Comparison of ENCODE assay signal across 1 cellular context in the genomic region with DNA sequence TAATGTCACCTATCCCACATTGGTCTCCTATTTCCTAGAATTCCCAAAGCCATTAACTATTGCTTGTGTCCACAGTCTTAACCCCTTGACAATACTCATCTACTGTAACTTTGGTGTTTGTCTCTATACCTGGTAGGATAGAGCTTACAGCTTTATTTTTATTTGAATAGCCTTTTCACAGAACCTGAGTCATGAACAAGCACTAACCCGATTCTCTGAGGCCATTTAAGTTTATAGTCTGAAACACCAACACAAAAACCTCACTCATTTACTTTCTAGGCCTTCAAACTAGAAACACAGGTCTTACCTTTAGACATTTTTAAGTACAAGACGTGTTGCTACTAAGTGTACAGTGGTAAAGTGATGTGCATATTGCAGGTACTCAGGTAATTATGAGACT.
TF ChIP-seq lines count a peak whose summit lies in the region.

No MANE protein-coding gene starts in this region.

TF ChIP-seq in HepG2, 621 proteins besides CTCF, POLR2A, EP300 and RAD21:
- TF ChIP-seq, protein P1, sequence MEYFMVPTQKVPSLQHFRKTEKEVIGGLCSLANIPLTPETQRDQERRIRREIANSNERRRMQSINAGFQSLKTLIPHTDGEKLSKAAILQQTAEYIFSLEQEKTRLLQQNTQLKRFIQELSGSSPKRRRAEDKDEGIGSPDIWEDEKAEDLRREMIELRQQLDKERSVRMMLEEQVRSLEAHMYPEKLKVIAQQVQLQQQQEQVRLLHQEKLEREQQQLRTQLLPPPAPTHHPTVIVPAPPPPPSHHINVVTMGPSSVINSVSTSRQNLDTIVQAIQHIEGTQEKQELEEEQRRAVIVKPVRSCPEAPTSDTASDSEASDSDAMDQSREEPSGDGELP (IDR thresholded peaks at IDR 0.05; ENCODE audit: borderline replicate concordance, low read depth): no peak
- TF ChIP-seq ZNF468 (CRISPR knock-in tag; IDR thresholded peaks at IDR 0.05) (no peak), SIN3A (IDR thresholded peaks at IDR 0.05; ENCODE audit: borderline replicate concordance, low read depth, low read length) (no peak)
